27 cellular contexts compared by ENCODE assay signal in the genomic region with DNA sequence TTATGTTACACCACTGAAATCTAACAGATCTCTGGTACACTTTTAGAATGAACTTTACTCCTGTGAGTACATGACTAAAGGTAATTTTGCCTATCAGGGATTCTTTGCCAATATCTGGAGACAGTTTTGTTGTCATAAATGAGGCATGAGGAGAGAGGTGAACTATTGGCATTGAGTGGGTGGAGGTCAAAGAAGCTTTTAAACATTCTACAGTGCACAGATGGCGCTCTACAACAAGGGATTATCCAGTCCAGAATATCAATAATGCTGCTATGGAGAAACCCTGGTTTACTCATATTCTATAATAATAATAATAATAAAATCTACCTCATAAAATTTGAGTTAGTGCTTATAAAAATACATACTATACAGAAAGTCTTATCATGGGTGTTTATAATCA.
A peak's percentile ranks its signal among the peaks of the same experiment; 100 is the strongest.
DNase-seq lines count a peak whose midpoint lies in the region; ATAC-seq, FAIRE-seq and TF ChIP-seq lines count a peak whose summit lies in the region.
"Had no signal": no experiment of that assay in that cellular context is flagged by ENCODE, and none has a peak within 500 bp of the region (broad histone marks: within the 10 kb centered on the region; RNA-seq: fewer than 3 reads in every experiment).

No MANE protein-coding gene starts in this region.

- H2BK5ac ChIP-seq in H1 (ENCODE audit: low read depth, low read length) = no peak overlapping the region

- no peak overlapping the region for H3K14ac ChIP-seq in H1 (ENCODE audit: insufficient read length)

- H4K5ac ChIP-seq in H1 (ENCODE audit: insufficient read length, low read depth, low read length) = no peak overlapping the region

- no peak for ATAC-seq in HG02840 (IDR thresholded peaks at IDR 0.05; ENCODE audit: low FRiP score, unreplicated experiment)
- ATAC-seq: activated CD4-positive, CD25-positive, alpha-beta regulatory T cell treated with anti-CD3 and anti-CD28 coated beads, Interleukin-2, amount 50 U/mL, for 24 hours; activated T-cell treated with anti-CD3 and anti-CD28 coated beads, Interleukin-2, amount 50 U/mL, for 72 hours; left colon; mucosa of descending colon; natural killer cell; T-helper 17 cell had no signal

- H3K4me2 ChIP-seq in GM23248 (ENCODE audit: unreplicated experiment) = no peak overlapping the region
- no peak overlapping the region for H3K4me2 ChIP-seq in H1 (ENCODE audit: insufficient read depth in 1 of 2, low read depth in 2 of 2, low read length in 2 of 2)

- H3K9me3 ChIP-seq in GM23248 (ENCODE audit: low read depth) (no peaks in the 10 kb centered on the region), H1 (ENCODE audit: insufficient read depth in 2 of 2, low read depth in 1 of 2, low read length in 1 of 2) (no peaks in the 10 kb centered on the region)
- H3K9me3 ChIP-seq: colonic mucosa, mucosa of descending colon, right lobe of liver, spleen, stomach, thyroid gland, uterus had no signal

- DNase-seq in GM23248 (peak; percentile 1), NCI-H69 (lab: John Stamatoyannopoulos, UW) (peak; percentile 54), H1 (ENCODE audit: low read depth in 1 of 2, low spot score in 2 of 2) (no peak), COLO829 (ENCODE audit: low spot score) (no peak)
- no peak for DNase-seq in stimulated activated CD8-positive, alpha-beta memory T cell treated with anti-CD3 and anti-CD28 coated beads, Interleukin-4, amount 100 ng/mL, for 48 hours
- DNase-seq: activated CD4-positive, alpha-beta T cell treated with anti-CD3 and anti-CD28 coated beads, Interleukin-2, amount 50 U/mL, for 48 hours; activated T-cell treated with anti-CD3 and anti-CD28 coated beads, Interleukin-2, amount 50 U/mL, for 72 hours; colonic mucosa; effector CD4-positive, alpha-beta T cell; immature natural killer cell; left colon; mammary epithelial cell; mucosa of descending colon; natural killer cell; NCI-H187; NCI-H748 treated with DMSO at 0.1 percent for 48 hours; nucleus accumbens; right lobe of liver; spleen; stimulated activated CD4-positive, alpha-beta T cell treated with anti-CD3 and anti-CD28 coated beads, Interleukin-2, amount 100 ng/mL, for 24 hours; stomach; T-helper 17 cell; thyroid gland; uterus had no signal

- no peaks in the 10 kb centered on the region for H3K9me2 ChIP-seq in GM23248 (ENCODE audit: insufficient read depth)

- CTCF ChIA-PET in H1 (lab: Charles Lee; ENCODE audit: partially characterized antibody) = interaction anchor here (1.0 kb wide), 1 partner anchor 28 kb away, joined by 3 read pairs; no protein-coding TSS in a partner anchor

- H3K79me2 ChIP-seq in GM23248 (ENCODE audit: insufficient read depth) (no peaks in the 10 kb centered on the region), H1 (ENCODE audit: control insufficient read depth in 1 of 2, insufficient read depth in 2 of 2, low read length in 2 of 2) (no peaks in the 10 kb centered on the region)

- H3K79me1 ChIP-seq in H1 (ENCODE audit: low read depth, low read length) = no peaks in the 10 kb centered on the region

- H2BK12ac ChIP-seq in H1 (ENCODE audit: low read depth, low read length) = no peak overlapping the region

- no peak for TF ChIP-seq EP300 in H1 (IDR thresholded peaks at IDR 0.05; ENCODE audit: borderline replicate concordance in 1 of 2, low read depth in 2 of 2, low read length in 2 of 2)

- H2BK120ac ChIP-seq in H1 (replicated peaks; ENCODE audit: low read depth, low read length) = no peak overlapping the region

- no peak overlapping the region for H3K56ac ChIP-seq in H1 (replicated peaks; ENCODE audit: insufficient read length, low read depth, low read length)

- H2BK15ac ChIP-seq in H1 (ENCODE audit: low read length) = no peak overlapping the region

- no peaks in the 10 kb centered on the region for H3F3A ChIP-seq in GM23248 (ENCODE audit: insufficient read depth)

- H4K20me1 ChIP-seq in GM23248 (ENCODE audit: insufficient read depth) (no peaks in the 10 kb centered on the region), H1 (replicated peaks in 1 of 2; ENCODE audit: control insufficient read depth in 1 of 2, insufficient read depth in 2 of 2, low read length in 2 of 2) (no peaks in the 10 kb centered on the region)

- POLR2A ChIA-PET in H1 (lab: Charles Lee; ENCODE audit: partially characterized antibody) = no interaction called here

- H4K8ac ChIP-seq in H1 (ENCODE audit: extremely low read depth, insufficient read depth, low read length) = no peak overlapping the region

- in situ Hi-C loops in GM23248 (cut with MboI) = no loop called here

- 72 to 75% methylated on average over 1 of the region's 1 CpG for WGBS in GM23248 (ENCODE audit: low coverage in 1 of 2, low lambda C conversion rate in 2 of 2, missing lambda C conversion rate in 2 of 2), 2 experiments
- 100% methylated on average over 1 of the region's 1 CpG; no CpG with 5 or more reads in 1 of the 2 experiments for WGBS in H1 (ENCODE audit: extremely low coverage in 1 of 2, insufficient coverage in 1 of 2, insufficient read length in 1 of 2, insufficient replicate concordance in 2 of 2, low coverage in 1 of 2, low lambda C conversion rate in 2 of 2, missing lambda C conversion rate in 1 of 2), 2 experiments

- H3K27me3 ChIP-seq in GM23248 (replicated peaks; ENCODE audit: insufficient read depth) (no peaks in the 10 kb centered on the region), H1 (replicated peaks in 1 of 4; ENCODE audit: control insufficient read depth in 3 of 4, extremely low read depth in 1 of 4, insufficient read depth in 3 of 4, low read length in 3 of 4) (no peaks in the 10 kb centered on the region)
- H3K27me3 ChIP-seq: colonic mucosa, right lobe of liver, spleen, stomach, thyroid gland, uterus had no signal

- no peak overlapping the region for H3K9ac ChIP-seq in GM23248
- H3K9ac ChIP-seq in H1 (replicated peaks in 1 of 4; ENCODE audit: extremely low read depth in 1 of 4, low read depth in 3 of 4, low read length in 3 of 4) = no peak overlapping the region

- H2AK5ac ChIP-seq in H1 (ENCODE audit: low read depth, low read length) = no peak overlapping the region

- H3K4me1 ChIP-seq in GM23248 (ENCODE audit: insufficient read depth) (no peaks in the 10 kb centered on the region), H1 (replicated peaks in 1 of 4; ENCODE audit: control insufficient read depth in 3 of 4, insufficient read depth in 4 of 4, low read length in 3 of 4) (no peaks in the 10 kb centered on the region)
- H3K4me1 ChIP-seq: colonic mucosa, right lobe of liver, spleen, stomach, thyroid gland, uterus had no signal

- no peaks in the 10 kb centered on the region for H3K23me2 ChIP-seq in H1 (ENCODE audit: low read depth, low read length)

- no peak overlapping the region for H4K91ac ChIP-seq in H1 (replicated peaks; ENCODE audit: insufficient read length, low read length)

- no peaks in the 10 kb centered on the region for H3K36me3 ChIP-seq in GM23248 (ENCODE audit: low read depth)
- H3K36me3 ChIP-seq in H1 (ENCODE audit: control insufficient read depth in 2 of 4, insufficient read depth in 4 of 4, low read length in 3 of 4) = no peaks in the 10 kb centered on the region
- H3K36me3 ChIP-seq: colonic mucosa, right lobe of liver, spleen, stomach, thyroid gland, uterus had no signal

- peak; percentile 14 for TF ChIP-seq CTCF in C4-2B (conservative IDR thresholded peaks at IDR 0.05)
- no peak for TF ChIP-seq CTCF in H1 (IDR thresholded peaks at IDR 0.05; ENCODE audit: control extremely low read depth in 1 of 3, insufficient read depth in 1 of 3, low read depth in 1 of 3, low read length in 3 of 3)

- no peak overlapping the region for H3K18ac ChIP-seq in H1 (ENCODE audit: extremely low read depth, low read length)

- H3K4ac ChIP-seq in H1 (replicated peaks; ENCODE audit: insufficient read length, low read depth, low read length) = no peak overlapping the region

- H3K27ac ChIP-seq in C4-2B (no peak overlapping the region), GM23248 (no peak overlapping the region), H1 (ENCODE audit: low read depth, low read length) (no peak overlapping the region)
- H3K27ac ChIP-seq: colonic mucosa, right lobe of liver, spleen, stomach, thyroid gland, uterus had no signal

- H2AFZ ChIP-seq in GM23248 = no peak overlapping the region
- H2AFZ ChIP-seq in H1 (ENCODE audit: low read length) = no peak overlapping the region

- H3K23ac ChIP-seq in H1 (ENCODE audit: insufficient read length) = no peak overlapping the region

- H3K4me3 ChIP-seq in GM23248 (no peak overlapping the region), H1 (ENCODE audit: extremely low read depth in 1 of 4, insufficient read depth in 2 of 4, low read depth in 3 of 4, low read length in 4 of 4) (no peak overlapping the region)
- H3K4me3 ChIP-seq: colonic mucosa, mucosa of descending colon, right lobe of liver, spleen, stomach, thyroid gland, uterus had no signal

- TF ChIP-seq POLR2A in H1 (IDR thresholded peaks at IDR 0.05; ENCODE audit: control extremely low read depth in 1 of 2, low read depth in 2 of 2, low read length in 2 of 2) = no peak

- H2BK20ac ChIP-seq in H1 (ENCODE audit: low read length) = no peak overlapping the region

- TF ChIP-seq RAD21 in H1 (IDR thresholded peaks at IDR 0.05 in 1 of 2, conservative IDR thresholded peaks at IDR 0.05 in 1 of 2; ENCODE audit: low read depth in 2 of 2, low read length in 2 of 2) = peak; percentile 14 to 26; a peak in 3 of 4 replicates

- no peak for FAIRE-seq in H1 (lab: Jason Lieb, UNC)

TF ChIP-seq in H1, 55 proteins besides CTCF, POLR2A, EP300 and RAD21 (continues in another document):
- TF ChIP-seq RNF2 (IDR thresholded peaks at IDR 0.05; ENCODE audit: borderline replicate concordance, low read depth, low read length, missing control alignments, poor library complexity, severe bottlenecking) (no peak), EGR1 (IDR thresholded peaks at IDR 0.05; ENCODE audit: borderline replicate concordance, low read depth, low read length) (no peak), SP1 (IDR thresholded peaks at IDR 0.05; ENCODE audit: low read depth, low read length) (no peak), FOSL1 (IDR thresholded peaks at IDR 0.05; ENCODE audit: insufficient read depth, low read depth, low read length) (no peak), PHF8 (conservative IDR thresholded peaks at IDR 0.05; ENCODE audit: low read depth, low read length) (no peak), HDAC2 (IDR thresholded peaks at IDR 0.05; ENCODE audit: borderline replicate concordance in 1 of 2, low read depth in 2 of 2, low read length in 2 of 2) (no peak), SAP30 (IDR thresholded peaks at IDR 0.05; ENCODE audit: insufficient read depth, insufficient replicate concordance, low read length) (no peak), SP4 (IDR thresholded peaks at IDR 0.05; ENCODE audit: low read length) (no peak), GTF2F1 (IDR thresholded peaks at IDR 0.05; ENCODE audit: borderline replicate concordance, low read depth, low read length) (no peak)
- TF ChIP-seq, protein P1, sequence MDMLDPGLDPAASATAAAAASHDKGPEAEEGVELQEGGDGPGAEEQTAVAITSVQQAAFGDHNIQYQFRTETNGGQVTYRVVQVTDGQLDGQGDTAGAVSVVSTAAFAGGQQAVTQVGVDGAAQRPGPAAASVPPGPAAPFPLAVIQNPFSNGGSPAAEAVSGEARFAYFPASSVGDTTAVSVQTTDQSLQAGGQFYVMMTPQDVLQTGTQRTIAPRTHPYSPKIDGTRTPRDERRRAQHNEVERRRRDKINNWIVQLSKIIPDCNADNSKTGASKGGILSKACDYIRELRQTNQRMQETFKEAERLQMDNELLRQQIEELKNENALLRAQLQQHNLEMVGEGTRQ (IDR thresholded peaks at IDR 0.05; ENCODE audit: low read length) = no peak

Comparison
In these comparisons a context has a peak if more than half of its experiments do, and no peak if none do; other contexts are left out.
1. DNase-seq: peak in GM23248 (single experiment) and NCI-H69 (single experiment); none in H1 (0 of 2), COLO829 (single experiment) and stimulated activated CD8-positive, alpha-beta memory T cell treated with anti-CD3 and anti-CD28 coated beads, Interleukin-4, amount 100 ng/mL, for 48 hours (single experiment).